8 cellular contexts compared by ENCODE assay signal in the genomic region with DNA sequence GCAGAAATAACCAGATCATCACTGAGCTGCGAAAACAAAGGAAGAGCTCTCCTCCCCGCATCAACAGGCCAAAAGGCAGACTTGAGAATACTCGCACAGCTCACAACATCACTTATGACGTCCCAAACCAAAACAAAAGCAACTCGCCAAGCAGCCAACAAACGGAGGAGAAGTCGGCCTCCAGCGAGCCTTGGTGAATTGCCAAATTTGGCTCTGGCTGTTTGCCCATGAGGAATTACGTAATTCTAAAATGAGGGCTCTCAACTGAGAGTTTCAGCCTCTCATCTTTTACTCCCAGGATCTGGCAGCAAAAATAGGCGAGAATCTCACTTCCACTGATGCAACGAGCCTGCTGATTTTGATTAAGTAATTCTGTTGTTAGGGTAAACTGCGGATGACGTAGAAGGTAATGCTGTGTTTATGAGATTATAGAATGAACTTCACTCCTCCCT. TPM values are rescaled to one million over a fixed set of nuclear protein-coding genes. Genes with fewer than 3 reads are reported as not detected.
A peak's percentile ranks its signal among the peaks of the same experiment; 100 is the strongest.
DNase-seq lines count a peak whose midpoint lies in the region; ATAC-seq, FAIRE-seq and TF ChIP-seq lines count a peak whose summit lies in the region.

No MANE protein-coding gene starts in this region.

- H3K27ac ChIP-seq in SK-N-MC, result peak overlapping the region; percentile 48; the same call in 1 of the 2 replicates
- peak overlapping the region in 9 of 10 donors; percentile 19 to 80 (median 47) for H3K27ac ChIP-seq in heart right ventricle

- H3K36me3 ChIP-seq in SK-N-MC (ENCODE audit: insufficient read depth, low read length) (no peaks in the 10 kb centered on the region), heart right ventricle (no peaks in the 10 kb centered on the region)

- H3K4me3 ChIP-seq in SK-N-MC (peak overlapping the region; percentile 14), heart right ventricle (peak overlapping the region in 4 of 10 donors; percentile 14 to 26 (median 24)), skeletal muscle cell (ENCODE audit: low read depth, low read length) (no peak overlapping the region)

- H3K4me1 ChIP-seq in heart right ventricle, result peaks cover 0 to 19% (median 12%) of the 10 kb centered on the region in 9 donors

- no peak for TF ChIP-seq POLR2A in GM12891 (IDR thresholded peaks at IDR 0.05; ENCODE audit: low read depth, low read length)

- intact Hi-C loops in heart right ventricle (cut with DNase I), result loop anchor here in 1 of 10 donors (5.0 kb wide), 1 partner anchor 49 kb away; no protein-coding TSS in a partner anchor

- H3K9me3 ChIP-seq in SK-N-MC (ENCODE audit: low read depth, low read length) (no peaks in the 10 kb centered on the region), heart right ventricle (no peaks in the 10 kb centered on the region)

- TF ChIP-seq CTCF in heart right ventricle (IDR thresholded peaks at IDR 0.05), result no peak

- DNase-seq in HT1080 (ENCODE audit: low read depth) (peak; percentile 17), SK-N-MC (ENCODE audit: low read depth, low spot score) (peak; percentile 61), heart right ventricle (peak; percentile 55 to 92), skeletal muscle cell (ENCODE audit: low read depth) (peak; percentile 78), GM12891 (ENCODE audit: insufficient read length, low spot score) (no peak)
- DNase-seq in stimulated activated CD4-positive, alpha-beta T cell treated with anti-CD3 and anti-CD28 coated beads, Interleukin-12 subunit alpha, Interleukin-12 subunit beta, amount 100 ng/mL, for 4 hours, result no peak
- DNase-seq in central memory CD4-positive, alpha-beta T cell, result no peak

- no peak for FAIRE-seq in GM12891 (lab: Jason Lieb, UNC)

- H3K27me3 ChIP-seq in heart right ventricle, result no peaks in the 10 kb centered on the region

- 4 to 26% methylated on average over 13 of the region's 13 CpGs for WGBS in heart right ventricle, 2 donors

- H3K9ac ChIP-seq in SK-N-MC (ENCODE audit: insufficient read length), result no peak overlapping the region

- peak; percentile 71 to 97 (median 92) for ATAC-seq in heart right ventricle
- no peak for ATAC-seq in GM18868 (IDR thresholded peaks at IDR 0.05; ENCODE audit: unreplicated experiment)

TF ChIP-seq in GM12891, 5 proteins besides CTCF, POLR2A, EP300 and RAD21:
- no peak for TF ChIP-seq POU2F2 (IDR thresholded peaks at IDR 0.05; ENCODE audit: low read depth, low read length)
- TF ChIP-seq PAX5 (IDR thresholded peaks at IDR 0.05; ENCODE audit: insufficient read depth, low read length, severe bottlenecking), result no peak
- no peak for TF ChIP-seq POLR2AphosphoS5 (IDR thresholded peaks at IDR 0.05; ENCODE audit: low read depth, low read length)
- no peak for TF ChIP-seq TAF1 (IDR thresholded peaks at IDR 0.05; ENCODE audit: low read depth, low read length)
- no peak for TF ChIP-seq SPI1 (IDR thresholded peaks at IDR 0.05; ENCODE audit: low read depth, low read length)
TF ChIP-seq in GM12891: peak in this region for 0.

RNA-seq across cellular contexts. Expression of gene SEMA6A, which starts 51.7 kb away (rescaled TPM):
- 0.11 and 0.37 TPM in 2 replicates for total RNA-seq in HT1080 (2014; rRNA removed; shearing (Covaris generic))
- 0.33 and 0.68 TPM in 2 replicates for polyA plus RNA-seq in HT1080 (2015; cell fraction: cytosol; rRNA removed)
- 0.61 and 0.98 TPM in 2 replicates for polyA plus RNA-seq in HT1080 (2015; cell fraction: nucleus; rRNA removed)
- total RNA-seq in heart right ventricle, result 10 to 100 TPM in 2 of 10 donors, 1 to 10 TPM in 8; 2.9 to 11.3 (median 8.3) TPM
- 1 to 10 TPM; 3.0 to 4.2 TPM for polyA plus RNA-seq in heart right ventricle
- 1.6 TPM for polyA plus RNA-seq in GM12891 (2012; ENCODE audit: low read depth, missing spikeins)

Comparison
In these comparisons a context has a peak if more than half of its experiments do, and no peak if none do; other contexts are left out.
1. DNase-seq: peak in HT1080 (single experiment), SK-N-MC (single experiment), heart right ventricle (2 of 2) and skeletal muscle cell (single experiment); none in stimulated activated CD4-positive, alpha-beta T cell treated with anti-CD3 and anti-CD28 coated beads, Interleukin-12 subunit alpha, Interleukin-12 subunit beta, amount 100 ng/mL, for 4 hours (single experiment), GM12891 (single experiment) and central memory CD4-positive, alpha-beta T cell (single experiment).